In the genomic region with DNA sequence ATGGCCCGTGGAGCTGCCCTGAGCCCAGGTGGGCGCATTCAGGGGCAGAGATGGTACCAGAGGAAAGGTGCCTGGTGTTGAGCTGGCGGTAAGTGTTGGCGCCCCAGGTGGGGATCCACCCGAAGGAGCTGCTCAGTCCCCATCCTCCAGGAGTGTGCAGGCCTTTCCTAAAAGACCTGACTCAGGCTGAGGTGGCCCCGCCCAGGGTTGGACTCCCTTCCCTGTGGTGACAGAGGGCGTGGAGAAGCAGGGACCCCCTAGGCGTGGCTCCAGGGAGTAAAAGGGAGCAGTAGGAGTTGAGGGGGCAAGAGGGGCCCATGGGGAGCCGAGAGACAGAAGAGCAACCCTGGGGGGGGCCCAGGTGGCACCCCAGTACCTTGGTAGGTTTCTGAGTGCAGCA, we compare ENCODE assay signal across 2 cellular contexts.
TF ChIP-seq lines count a peak whose summit lies in the region.

No MANE protein-coding gene starts in this region.

TF ChIP-seq in HCT116, 20 proteins besides CTCF, POLR2A, EP300 and RAD21:
- TF ChIP-seq, protein P1, sequence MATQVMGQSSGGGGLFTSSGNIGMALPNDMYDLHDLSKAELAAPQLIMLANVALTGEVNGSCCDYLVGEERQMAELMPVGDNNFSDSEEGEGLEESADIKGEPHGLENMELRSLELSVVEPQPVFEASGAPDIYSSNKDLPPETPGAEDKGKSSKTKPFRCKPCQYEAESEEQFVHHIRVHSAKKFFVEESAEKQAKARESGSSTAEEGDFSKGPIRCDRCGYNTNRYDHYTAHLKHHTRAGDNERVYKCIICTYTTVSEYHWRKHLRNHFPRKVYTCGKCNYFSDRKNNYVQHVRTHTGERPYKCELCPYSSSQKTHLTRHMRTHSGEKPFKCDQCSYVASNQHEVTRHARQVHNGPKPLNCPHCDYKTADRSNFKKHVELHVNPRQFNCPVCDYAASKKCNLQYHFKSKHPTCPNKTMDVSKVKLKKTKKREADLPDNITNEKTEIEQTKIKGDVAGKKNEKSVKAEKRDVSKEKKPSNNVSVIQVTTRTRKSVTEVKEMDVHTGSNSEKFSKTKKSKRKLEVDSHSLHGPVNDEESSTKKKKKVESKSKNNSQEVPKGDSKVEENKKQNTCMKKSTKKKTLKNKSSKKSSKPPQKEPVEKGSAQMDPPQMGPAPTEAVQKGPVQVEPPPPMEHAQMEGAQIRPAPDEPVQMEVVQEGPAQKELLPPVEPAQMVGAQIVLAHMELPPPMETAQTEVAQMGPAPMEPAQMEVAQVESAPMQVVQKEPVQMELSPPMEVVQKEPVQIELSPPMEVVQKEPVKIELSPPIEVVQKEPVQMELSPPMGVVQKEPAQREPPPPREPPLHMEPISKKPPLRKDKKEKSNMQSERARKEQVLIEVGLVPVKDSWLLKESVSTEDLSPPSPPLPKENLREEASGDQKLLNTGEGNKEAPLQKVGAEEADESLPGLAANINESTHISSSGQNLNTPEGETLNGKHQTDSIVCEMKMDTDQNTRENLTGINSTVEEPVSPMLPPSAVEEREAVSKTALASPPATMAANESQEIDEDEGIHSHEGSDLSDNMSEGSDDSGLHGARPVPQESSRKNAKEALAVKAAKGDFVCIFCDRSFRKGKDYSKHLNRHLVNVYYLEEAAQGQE (IDR thresholded peaks at IDR 0.05; ENCODE audit: low read depth), result no peak
- no peak for TF ChIP-seq SRF (IDR thresholded peaks at IDR 0.05; ENCODE audit: low read depth)
- no peak for TF ChIP-seq FOSL1 (IDR thresholded peaks at IDR 0.05; ENCODE audit: low read depth)
- no peak for TF ChIP-seq ZNF274 (IDR thresholded peaks at IDR 0.05; ENCODE audit: low read depth, low read length)
- no peak for TF ChIP-seq EZH2phosphoT487 (IDR thresholded peaks at IDR 0.05; ENCODE audit: borderline replicate concordance)

TF ChIP-seq in WTC11, 78 proteins besides CTCF, POLR2A, EP300 and RAD21 (continued from another document):
- TF ChIP-seq, protein P2, sequence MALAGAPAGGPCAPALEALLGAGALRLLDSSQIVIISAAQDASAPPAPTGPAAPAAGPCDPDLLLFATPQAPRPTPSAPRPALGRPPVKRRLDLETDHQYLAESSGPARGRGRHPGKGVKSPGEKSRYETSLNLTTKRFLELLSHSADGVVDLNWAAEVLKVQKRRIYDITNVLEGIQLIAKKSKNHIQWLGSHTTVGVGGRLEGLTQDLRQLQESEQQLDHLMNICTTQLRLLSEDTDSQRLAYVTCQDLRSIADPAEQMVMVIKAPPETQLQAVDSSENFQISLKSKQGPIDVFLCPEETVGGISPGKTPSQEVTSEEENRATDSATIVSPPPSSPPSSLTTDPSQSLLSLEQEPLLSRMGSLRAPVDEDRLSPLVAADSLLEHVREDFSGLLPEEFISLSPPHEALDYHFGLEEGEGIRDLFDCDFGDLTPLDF (CRISPR knock-in tag; IDR thresholded peaks at IDR 0.05), result no peak
- TF ChIP-seq CREB1 (CRISPR knock-in tag; IDR thresholded peaks at IDR 0.05), result no peak
- TF ChIP-seq FOXP1 (CRISPR knock-in tag; IDR thresholded peaks at IDR 0.05; ENCODE audit: borderline replicate concordance), result no peak
- TF ChIP-seq, protein P3, sequence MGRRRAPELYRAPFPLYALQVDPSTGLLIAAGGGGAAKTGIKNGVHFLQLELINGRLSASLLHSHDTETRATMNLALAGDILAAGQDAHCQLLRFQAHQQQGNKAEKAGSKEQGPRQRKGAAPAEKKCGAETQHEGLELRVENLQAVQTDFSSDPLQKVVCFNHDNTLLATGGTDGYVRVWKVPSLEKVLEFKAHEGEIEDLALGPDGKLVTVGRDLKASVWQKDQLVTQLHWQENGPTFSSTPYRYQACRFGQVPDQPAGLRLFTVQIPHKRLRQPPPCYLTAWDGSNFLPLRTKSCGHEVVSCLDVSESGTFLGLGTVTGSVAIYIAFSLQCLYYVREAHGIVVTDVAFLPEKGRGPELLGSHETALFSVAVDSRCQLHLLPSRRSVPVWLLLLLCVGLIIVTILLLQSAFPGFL (CRISPR knock-in tag; IDR thresholded peaks at IDR 0.05; ENCODE audit: borderline replicate concordance), result no peak
- no peak for TF ChIP-seq TP53 (CRISPR knock-in tag; IDR thresholded peaks at IDR 0.05)
- no peak for TF ChIP-seq ZNF416 (CRISPR knock-in tag; IDR thresholded peaks at IDR 0.05)
- TF ChIP-seq SOX15 (CRISPR knock-in tag; IDR thresholded peaks at IDR 0.05), result no peak
- no peak for TF ChIP-seq TEAD4 (CRISPR knock-in tag; IDR thresholded peaks at IDR 0.05)
